Comparison of ENCODE assay signal across 8 cellular contexts in the genomic region with DNA sequence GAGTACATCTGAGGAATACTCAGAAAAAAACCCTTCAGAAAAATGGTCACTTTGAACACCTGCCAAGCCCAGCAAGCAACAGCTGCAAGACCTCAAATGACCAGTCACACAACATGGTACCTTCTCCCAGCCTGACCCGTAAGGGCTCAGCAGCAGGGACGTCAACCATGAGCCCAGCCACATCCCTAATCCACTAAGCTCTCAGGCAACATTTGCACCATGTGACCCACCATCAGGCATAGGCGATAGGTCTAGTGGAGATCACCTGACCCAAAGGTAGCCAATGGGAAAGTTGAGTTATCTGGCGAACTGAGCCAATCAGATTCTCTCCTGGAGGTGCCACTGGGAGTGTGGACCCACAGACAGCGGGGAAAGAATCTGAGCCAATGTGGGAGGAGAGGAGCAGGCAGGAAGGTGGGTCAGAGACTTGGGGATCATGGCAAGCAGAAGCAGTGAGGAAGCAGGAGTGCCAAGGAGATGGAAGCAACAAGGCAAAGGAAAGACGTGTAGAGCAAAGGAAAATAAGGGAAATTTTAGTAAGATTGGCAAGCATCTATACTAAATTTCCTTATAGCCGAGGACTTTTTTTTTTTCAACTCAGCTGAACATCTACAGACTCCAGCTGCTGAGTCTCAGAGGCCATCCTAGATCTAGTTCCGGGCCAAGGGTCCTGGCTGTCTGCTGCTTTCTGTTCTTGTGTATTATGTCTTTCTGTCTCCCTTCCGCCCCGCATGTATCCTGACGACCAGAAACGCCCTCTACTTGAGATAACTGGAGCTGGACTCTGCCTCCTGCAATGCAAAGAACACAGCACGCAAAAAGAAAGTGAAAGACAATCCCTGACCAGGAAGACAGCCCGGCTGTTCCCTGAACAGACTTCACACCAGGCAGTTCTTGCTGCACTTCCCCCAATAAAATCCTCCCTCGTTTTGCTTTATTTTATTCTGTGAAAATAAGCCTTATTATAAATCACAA. TPM values are rescaled to one million over a fixed set of nuclear protein-coding genes. Genes with fewer than 3 reads are reported as not detected.
A peak's percentile ranks its signal among the peaks of the same experiment; 100 is the strongest.
DNase-seq lines count a peak whose midpoint lies in the region; TF ChIP-seq lines count a peak whose summit lies in the region.

No MANE protein-coding gene starts in this region.

- H3K4me3 ChIP-seq in right atrium auricular region (peak overlapping the region; percentile 3 to 30), skeletal muscle cell (ENCODE audit: low read depth, low read length) (peak overlapping the region; percentile 27)

- H3K9me3 Mint-ChIP-seq in activated naive CD4-positive, alpha-beta T cell treated with anti-CD3 and anti-CD28 coated beads, Interleukin-2, amount 10 ng/mL, durations not matched to agents 7 days and 5 days: peaks cover 6% of the 10 kb centered on the region

- TF ChIP-seq EP300 in Ishikawa (IDR thresholded peaks at IDR 0.05; ENCODE audit: borderline replicate concordance): no peak

- peaks cover 24% of the 10 kb centered on the region for H3K4me1 Mint-ChIP-seq in activated naive CD4-positive, alpha-beta T cell treated with anti-CD3 and anti-CD28 coated beads, Interleukin-2, amount 10 ng/mL, durations not matched to agents 7 days and 5 days

- H3K4me1 ChIP-seq in right atrium auricular region: peaks cover 0 to 19% of the 10 kb centered on the region in 2 donors

- no peak for TF ChIP-seq RAD21 in Ishikawa (IDR thresholded peaks at IDR 0.05; ENCODE audit: low read depth)

- H3K36me3 Mint-ChIP-seq in activated naive CD4-positive, alpha-beta T cell treated with anti-CD3 and anti-CD28 coated beads, Interleukin-2, amount 10 ng/mL, durations not matched to agents 7 days and 5 days: peaks cover 5% of the 10 kb centered on the region

- H3K27me3 ChIP-seq in right atrium auricular region: no peaks in the 10 kb centered on the region

- H3K4me3 Mint-ChIP-seq in activated naive CD4-positive, alpha-beta T cell treated with anti-CD3 and anti-CD28 coated beads, Interleukin-2, amount 10 ng/mL, durations not matched to agents 7 days and 5 days: peak overlapping the region; percentile 50

- no peaks in the 10 kb centered on the region for H3K9me3 ChIP-seq in right atrium auricular region

- peak overlapping the region; percentile 47 to 57 for H3K27ac ChIP-seq in right atrium auricular region

- H3K27ac Mint-ChIP-seq in activated naive CD4-positive, alpha-beta T cell treated with anti-CD3 and anti-CD28 coated beads, Interleukin-2, amount 10 ng/mL, durations not matched to agents 7 days and 5 days: peak overlapping the region; percentile 82

- peaks cover 14% of the 10 kb centered on the region for H3K27me3 Mint-ChIP-seq in activated naive CD4-positive, alpha-beta T cell treated with anti-CD3 and anti-CD28 coated beads, Interleukin-2, amount 10 ng/mL, durations not matched to agents 7 days and 5 days

- TF ChIP-seq CTCF in right atrium auricular region (IDR thresholded peaks at IDR 0.05): peak in 1 of 2 donors; percentile 30

- H3K36me3 ChIP-seq in right atrium auricular region: peaks cover 7% of the 10 kb centered on the region

- DNase-seq in NCI-H82 (lab: John Stamatoyannopoulos, UW): peak; percentile 30
- no peak for DNase-seq in NCI-H82 treated with DMSO at 0.1 percent for 48 hours (lab: John Stamatoyannopoulos, UW; ENCODE audit: unreplicated experiment)
- DNase-seq in activated naive CD4-positive, alpha-beta T cell treated with anti-CD3 and anti-CD28 coated beads, Interleukin-2, amount 10 ng/mL, durations not matched to agents 7 days and 5 days: peak; percentile 72
- DNase-seq in right atrium auricular region (ENCODE audit: low spot score): no peak
- peak; percentile 46 for DNase-seq in skeletal muscle cell (ENCODE audit: low read depth)
- no peak for DNase-seq in T1000 (lab: John Stamatoyannopoulos, UW)
- DNase-seq in SHP77 (lab: John Stamatoyannopoulos, UW): no peak

- CTCF ChIA-PET in activated naive CD4-positive, alpha-beta T cell treated with anti-CD3 and anti-CD28 coated beads, Interleukin-2, amount 10 ng/mL, durations not matched to agents 7 days and 5 days (lab: Charles Lee): interaction anchor here (1.2 to 3.3 kb wide), 4 partner anchors 23 to 95 kb away, joined by 3 to 17 read pairs (median 8); a partner anchor contains a TSS

TF ChIP-seq in Ishikawa, 13 proteins besides CTCF, POLR2A, EP300 and RAD21:
- TF ChIP-seq, protein P1, sequence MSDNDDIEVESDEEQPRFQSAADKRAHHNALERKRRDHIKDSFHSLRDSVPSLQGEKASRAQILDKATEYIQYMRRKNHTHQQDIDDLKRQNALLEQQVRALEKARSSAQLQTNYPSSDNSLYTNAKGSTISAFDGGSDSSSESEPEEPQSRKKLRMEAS (IDR thresholded peaks at IDR 0.05): no peak
- no peak for TF ChIP-seq TEAD4 (IDR thresholded peaks at IDR 0.05)
- no peak for TF ChIP-seq CREB1 (IDR thresholded peaks at IDR 0.05; ENCODE audit: low read depth)
- no peak for TF ChIP-seq NFIC (IDR thresholded peaks at IDR 0.05)
- TF ChIP-seq ZBTB7A (IDR thresholded peaks at IDR 0.05; ENCODE audit: low read depth): no peak
- TF ChIP-seq, protein P2, sequence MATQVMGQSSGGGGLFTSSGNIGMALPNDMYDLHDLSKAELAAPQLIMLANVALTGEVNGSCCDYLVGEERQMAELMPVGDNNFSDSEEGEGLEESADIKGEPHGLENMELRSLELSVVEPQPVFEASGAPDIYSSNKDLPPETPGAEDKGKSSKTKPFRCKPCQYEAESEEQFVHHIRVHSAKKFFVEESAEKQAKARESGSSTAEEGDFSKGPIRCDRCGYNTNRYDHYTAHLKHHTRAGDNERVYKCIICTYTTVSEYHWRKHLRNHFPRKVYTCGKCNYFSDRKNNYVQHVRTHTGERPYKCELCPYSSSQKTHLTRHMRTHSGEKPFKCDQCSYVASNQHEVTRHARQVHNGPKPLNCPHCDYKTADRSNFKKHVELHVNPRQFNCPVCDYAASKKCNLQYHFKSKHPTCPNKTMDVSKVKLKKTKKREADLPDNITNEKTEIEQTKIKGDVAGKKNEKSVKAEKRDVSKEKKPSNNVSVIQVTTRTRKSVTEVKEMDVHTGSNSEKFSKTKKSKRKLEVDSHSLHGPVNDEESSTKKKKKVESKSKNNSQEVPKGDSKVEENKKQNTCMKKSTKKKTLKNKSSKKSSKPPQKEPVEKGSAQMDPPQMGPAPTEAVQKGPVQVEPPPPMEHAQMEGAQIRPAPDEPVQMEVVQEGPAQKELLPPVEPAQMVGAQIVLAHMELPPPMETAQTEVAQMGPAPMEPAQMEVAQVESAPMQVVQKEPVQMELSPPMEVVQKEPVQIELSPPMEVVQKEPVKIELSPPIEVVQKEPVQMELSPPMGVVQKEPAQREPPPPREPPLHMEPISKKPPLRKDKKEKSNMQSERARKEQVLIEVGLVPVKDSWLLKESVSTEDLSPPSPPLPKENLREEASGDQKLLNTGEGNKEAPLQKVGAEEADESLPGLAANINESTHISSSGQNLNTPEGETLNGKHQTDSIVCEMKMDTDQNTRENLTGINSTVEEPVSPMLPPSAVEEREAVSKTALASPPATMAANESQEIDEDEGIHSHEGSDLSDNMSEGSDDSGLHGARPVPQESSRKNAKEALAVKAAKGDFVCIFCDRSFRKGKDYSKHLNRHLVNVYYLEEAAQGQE (IDR thresholded peaks at IDR 0.05; ENCODE audit: low read depth): no peak
- TF ChIP-seq YY1 (IDR thresholded peaks at IDR 0.05; ENCODE audit: low read depth): no peak
- TF ChIP-seq, protein P3, sequence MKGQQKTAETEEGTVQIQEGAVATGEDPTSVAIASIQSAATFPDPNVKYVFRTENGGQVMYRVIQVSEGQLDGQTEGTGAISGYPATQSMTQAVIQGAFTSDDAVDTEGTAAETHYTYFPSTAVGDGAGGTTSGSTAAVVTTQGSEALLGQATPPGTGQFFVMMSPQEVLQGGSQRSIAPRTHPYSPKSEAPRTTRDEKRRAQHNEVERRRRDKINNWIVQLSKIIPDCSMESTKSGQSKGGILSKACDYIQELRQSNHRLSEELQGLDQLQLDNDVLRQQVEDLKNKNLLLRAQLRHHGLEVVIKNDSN (IDR thresholded peaks at IDR 0.05): peak; percentile 64
- TF ChIP-seq TAF1 (IDR thresholded peaks at IDR 0.05; ENCODE audit: low read depth): no peak

RNA-seq across cellular contexts. Expression of a gene that starts 11.0 kb away (rescaled TPM):
- not detected for total RNA-seq in right atrium auricular region

RNA-seq across cellular contexts. Expression of a gene that starts 37.6 kb away (rescaled TPM):
- total RNA-seq in right atrium auricular region: 10 to 100 TPM; 11.3 to 18.2 TPM

RNA-seq across cellular contexts. Expression of a gene that starts 40.1 kb away (rescaled TPM):
- total RNA-seq in right atrium auricular region: 100 to 1,000 TPM; 111 TPM

Comparison
In these comparisons a context has a peak if more than half of its experiments do, and no peak if none do; other contexts are left out.
1. DNase-seq: peak in NCI-H82 (single experiment), activated naive CD4-positive, alpha-beta T cell treated with anti-CD3 and anti-CD28 coated beads, Interleukin-2, amount 10 ng/mL, durations not matched to agents 7 days and 5 days (single experiment) and skeletal muscle cell (single experiment); none in NCI-H82 treated with DMSO at 0.1 percent for 48 hours (single experiment), right atrium auricular region (single experiment), T1000 (single experiment) and SHP77 (0 of 2).